6 cellular contexts compared by ENCODE assay signal in the genomic region with DNA sequence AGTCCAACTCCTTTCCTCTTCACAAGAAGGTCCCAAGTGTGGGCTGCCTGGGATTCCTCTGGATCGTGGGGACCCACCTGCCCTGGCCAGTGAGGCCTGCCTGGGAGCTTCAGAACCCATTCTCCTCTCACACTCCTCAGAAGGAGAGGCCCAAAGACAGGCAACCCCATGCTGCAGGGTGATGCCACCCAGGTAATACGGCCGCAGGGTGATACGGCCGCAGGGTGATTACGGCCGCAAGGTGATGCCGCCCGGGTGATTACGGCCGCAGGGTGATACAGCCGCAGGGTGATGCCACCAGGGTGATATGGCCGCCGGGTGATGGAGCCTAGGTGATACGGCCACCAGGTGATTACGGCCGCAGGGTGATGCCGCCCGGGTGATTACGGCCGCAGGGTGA. TPM values are rescaled to one million over a fixed set of nuclear protein-coding genes. Genes with fewer than 3 reads are reported as not detected.
DNase-seq lines count a peak whose midpoint lies in the region; ATAC-seq, FAIRE-seq and TF ChIP-seq lines count a peak whose summit lies in the region.
"Not testable (repeated sequence)": the region's sequence is repeated elsewhere in the genome, so short reads cannot be mapped to it uniquely, and the experiment has no call there.

No MANE protein-coding gene starts in this region.

- H3K4me2 ChIP-seq in BLaER1, result peak overlapping the region; percentile 50
- H3K4me2 ChIP-seq in HepG2 (ENCODE audit: low read depth, low read length); neuronal stem cell (ENCODE audit: insufficient read depth, low read length, poor library complexity, severe bottlenecking): not testable (repeated sequence)

- not testable (repeated sequence) for H3K4me3 ChIP-seq in BLaER1; HepG2 (replicated peaks in 1 of 3; ENCODE audit: insufficient read depth in 1 of 3, low read depth in 2 of 3, low read length in 3 of 3); neuronal stem cell (ENCODE audit: low read length in 2 of 2); spleen

- H3K14ac ChIP-seq in neuronal stem cell (ENCODE audit: low read length), result not testable (repeated sequence)

- not testable (repeated sequence) for H3K27me3 ChIP-seq in BLaER1; HepG2 (ENCODE audit: control insufficient read depth in 1 of 2, insufficient read depth in 2 of 2, low read length in 2 of 2); neuronal stem cell (ENCODE audit: control insufficient read depth in 3 of 3, insufficient read depth in 3 of 3, low read depth in 1 of 3, low read length in 3 of 3); spleen (replicated peaks in 1 of 7)

- H2BK12ac ChIP-seq in neuronal stem cell (ENCODE audit: low read length), result not testable (repeated sequence)

- not testable (repeated sequence) for TF ChIP-seq POLR2A in HepG2 (IDR thresholded peaks at IDR 0.05; ENCODE audit: insufficient read depth in 1 of 2, low read depth in 2 of 2, low read length in 2 of 2); spleen (IDR thresholded peaks at IDR 0.05)

- 0 out of 2 replicates have a peak overlapping the region, but pooled peaks have one; percentile 59 for H3K9ac ChIP-seq in BLaER1
- H3K9ac ChIP-seq in HepG2 (ENCODE audit: insufficient read depth, low read depth, low read length); neuronal stem cell (ENCODE audit: low read depth, low read length, poor library complexity): not testable (repeated sequence)

- POLR2A ChIA-PET in HepG2 (lab: Yijun Ruan, JAX), result not testable (repeated sequence)

- 96% methylated on average over 14 of the region's 21 CpGs for WGBS in HepG2 (ENCODE audit: low lambda C conversion rate)
- WGBS in neuronal stem cell (ENCODE audit: extremely low coverage in 2 of 2, insufficient read length in 2 of 2, insufficient replicate concordance in 1 of 2), 2 donors, result no CpG with 5 or more reads among the region's 21 CpGs
- 92 to 99% (median 94%) methylated on average over 12 to 21 of the region's 21 CpGs for WGBS in spleen, 5 donors

- H4K20me1 ChIP-seq in BLaER1 (peaks cover 70% of the 10 kb centered on the region), HepG2 (ENCODE audit: insufficient read depth, low read length) (peaks cover 31% of the 10 kb centered on the region)

- BruUV-seq in HepG2 (replicated peaks; lab: Mats Ljungman, UMichigan), result not testable (repeated sequence)

- H4K91ac ChIP-seq in neuronal stem cell (ENCODE audit: low read depth, low read length, poor library complexity), result not testable (repeated sequence)

- H3K18ac ChIP-seq in neuronal stem cell (ENCODE audit: low read length), result peak overlapping the region; percentile 48

- not testable (repeated sequence) for H3K4ac ChIP-seq in neuronal stem cell (ENCODE audit: low read length)

- TF ChIP-seq RAD21 in HepG2 (CRISPR knock-in tag; IDR thresholded peaks at IDR 0.05), result not testable (repeated sequence)

- H3K9me3 ChIP-seq in BLaER1 (peaks cover 24% of the 10 kb centered on the region), neuronal stem cell (replicated peaks in 1 of 2; ENCODE audit: control insufficient read depth in 2 of 2, insufficient read depth in 1 of 2, low read depth in 1 of 2, low read length in 2 of 2) (peaks cover 11 to 24% of the 10 kb centered on the region in 2 donors)
- H3K9me3 ChIP-seq in HepG2 (ENCODE audit: low read length); spleen: not testable (repeated sequence)

- CTCF ChIA-PET in HepG2 (lab: Yijun Ruan, JAX; ENCODE audit: low intra/inter-chr PET ratio, low total read pairs), result not testable (repeated sequence)

- peaks cover 37% of the 10 kb centered on the region for H3K79me2 ChIP-seq in HepG2 (ENCODE audit: insufficient read depth, low read length)

- not testable (repeated sequence) for H3K27me3 Mint-ChIP-seq in chondrocyte (ENCODE audit: low read depth)

- FAIRE-seq in HepG2 (lab: Jason Lieb, UNC), result not testable (repeated sequence)

- not testable (repeated sequence) for H3K9me3 Mint-ChIP-seq in chondrocyte (ENCODE audit: low read depth)

- not testable (repeated sequence) for H3K36me3 Mint-ChIP-seq in chondrocyte (ENCODE audit: low read depth)

- in situ Hi-C loops in GM13976 (cut with MboI; ENCODE audit: low sequenced_read_pairs, unreplicated experiment), result not testable (repeated sequence)
- in situ Hi-C loops in HepG2 (cut with HindIII; ENCODE audit: extremely low pct_ligation_motif_present, low pct_unique_long_range_greater_than_20kb), result loop anchor here (5.0 kb wide), 1 partner anchor 64 kb away; no protein-coding TSS in a partner anchor

- H2AK5ac ChIP-seq in neuronal stem cell (ENCODE audit: low read depth, low read length), result not testable (repeated sequence)

- H2BK5ac ChIP-seq in neuronal stem cell (ENCODE audit: low read length), result not testable (repeated sequence)

- intact Hi-C loops in HepG2 (cut with micrococcal nuclease; ENCODE audit: unreplicated experiment); spleen (cut with DNase I; ENCODE audit: low total_unique reads): not testable (repeated sequence)

- H3K27ac Mint-ChIP-seq in chondrocyte (ENCODE audit: unreplicated experiment), result not testable (repeated sequence)

- H3K23ac ChIP-seq in neuronal stem cell (ENCODE audit: low read depth, low read length, poor library complexity), result not testable (repeated sequence)

- ATAC-seq in HepG2, result not testable (repeated sequence)

- TF ChIP-seq EP300 in HepG2 (IDR thresholded peaks at IDR 0.05; ENCODE audit: low read depth in 2 of 2, low read length in 2 of 2); HepG2 (CRISPR knock-in tag; IDR thresholded peaks at IDR 0.05; ENCODE audit: borderline replicate concordance): not testable (repeated sequence)

- peak; percentile 26 for DNase-seq in GM13976 (ENCODE audit: low spot score)
- peak; percentile 77 for DNase-seq in chondrocyte (ENCODE audit: low spot score)
- DNase-seq in HepG2 (ENCODE audit: low spot score); neuronal stem cell (ENCODE audit: low spot score): not testable (repeated sequence)
- peak; percentile 58 for DNase-seq in spleen

- not testable (repeated sequence) for H2BK120ac ChIP-seq in neuronal stem cell (ENCODE audit: low read depth, low read length)

- H2AFZ ChIP-seq in HepG2 (ENCODE audit: low read length); neuronal stem cell (ENCODE audit: low read length): not testable (repeated sequence)

- H4K8ac ChIP-seq in neuronal stem cell (ENCODE audit: low read depth, low read length), result not testable (repeated sequence)

- H3K36me3 ChIP-seq in BLaER1 (peaks cover 94% of the 10 kb centered on the region), HepG2 (replicated peaks in 1 of 2; ENCODE audit: control insufficient read depth in 1 of 2, insufficient read depth in 2 of 2, low read length in 2 of 2) (peaks cover 39 to 80% of the 10 kb centered on the region in 2 experiments), neuronal stem cell (replicated peaks in 1 of 2; ENCODE audit: control insufficient read depth in 2 of 2, insufficient read depth in 2 of 2, low read length in 2 of 2) (peaks cover 34 to 88% of the 10 kb centered on the region in 2 donors), spleen (peaks cover 0 to 98% (median 34%) of the 10 kb centered on the region in 6 donors)

- H3K4me3 Mint-ChIP-seq in chondrocyte (ENCODE audit: unreplicated experiment), result not testable (repeated sequence)

- H3K27ac ChIP-seq in BLaER1 (peak overlapping the region; percentile 25), spleen (peak overlapping the region in 1 of 8 donors; percentile 13)
- H3K27ac ChIP-seq in HepG2 (ENCODE audit: extremely low read length, insufficient read depth, low read length); neuronal stem cell (replicated peaks; ENCODE audit: low read length): not testable (repeated sequence)

- not testable (repeated sequence) for H3K4me1 Mint-ChIP-seq in chondrocyte (ENCODE audit: low read depth)

- H3K4me1 ChIP-seq in BLaER1 (peaks cover 39% of the 10 kb centered on the region), spleen (peaks cover 0 to 70% (median 40%) of the 10 kb centered on the region in 6 donors)
- not testable (repeated sequence) for H3K4me1 ChIP-seq in HepG2 (ENCODE audit: insufficient read depth, low read length); neuronal stem cell (ENCODE audit: control insufficient read depth in 2 of 2, insufficient read depth in 1 of 2, low read depth in 1 of 2, low read length in 2 of 2)

- peaks cover 42% of the 10 kb centered on the region for H3K79me1 ChIP-seq in neuronal stem cell (ENCODE audit: low read depth, low read length)

- not testable (repeated sequence) for H2BK15ac ChIP-seq in neuronal stem cell (ENCODE audit: low read length)

- TF ChIP-seq CTCF in GM13976 (IDR thresholded peaks at IDR 0.05; ENCODE audit: borderline replicate concordance, control extremely low read depth, extremely low read depth, insufficient read depth, missing control alignments); chondrocyte (IDR thresholded peaks at IDR 0.05); HepG2 (CRISPR knock-in tag; IDR thresholded peaks at IDR 0.05); spleen (IDR thresholded peaks at IDR 0.05 in 8 of 11, conservative IDR thresholded peaks at IDR 0.05 in 3 of 11): not testable (repeated sequence)

RNA-seq across cellular contexts. Expression of a gene that starts 22.9 kb away (rescaled TPM):
- total RNA-seq in chondrocyte (22.4 to 26.6 TPM (median 26.5 TPM) in 3 replicates), HepG2 (2016; rRNA removed; fragmentation: Illumina TruSeq; extraction: Trizol) (35.6 and 42.8 TPM in 2 replicates), spleen (10 to 100 TPM; 18.0 to 53.8 (median 42.8) TPM)
- total RNA-seq in HepG2 (2016; cell fraction: cytosol; rRNA removed; fragmentation: Illumina TruSeq; extraction: Trizol; ENCODE audit: low read depth), result 29.0 and 33.1 TPM in 2 replicates
- total RNA-seq in HepG2 (2016; cell fraction: insoluble cytoplasmic fraction; rRNA removed; fragmentation: Illumina TruSeq; extraction: Trizol), result 34.7 and 46.1 TPM in 2 replicates
- total RNA-seq in HepG2 (2016; cell fraction: membrane; rRNA removed; fragmentation: Illumina TruSeq; extraction: Trizol), result 62.2 and 73.5 TPM in 2 replicates
- total RNA-seq in HepG2 (2016; cell fraction: nucleus; rRNA removed; fragmentation: Illumina TruSeq; extraction: Trizol), result 17.6 and 21.2 TPM in 2 replicates
- polyA plus RNA-seq in HepG2 (2011; rRNA removed) (15.1 and 23.1 TPM in 2 replicates), spleen (10 to 100 TPM; 16.6 to 39.0 (median 21.1) TPM)
- polyA plus RNA-seq in HepG2 (2011; cell fraction: cytosol; rRNA removed), result 9.6 and 21.1 TPM in 2 replicates
- 24.0 and 30.1 TPM in 2 replicates for polyA plus RNA-seq in HepG2 (2011; cell fraction: nucleus; rRNA removed)
- 20.1 and 21.2 TPM in 2 replicates for polyA plus RNA-seq in HepG2 (2012)
- polyA plus RNA-seq in HepG2 (2016; cell fraction: cytosol; fragmentation: Illumina TruSeq; extraction: Trizol; ENCODE audit: low read depth), result 34.6 and 40.9 TPM in 2 replicates
- 47.2 and 47.3 TPM in 2 replicates for polyA plus RNA-seq in HepG2 (2016; cell fraction: insoluble cytoplasmic fraction; fragmentation: Illumina TruSeq; extraction: Trizol; ENCODE audit: low read depth)
- polyA plus RNA-seq in HepG2 (2016; cell fraction: membrane; fragmentation: Illumina TruSeq; extraction: Trizol; ENCODE audit: low read depth), result 55.5 and 74.3 TPM in 2 replicates
- polyA plus RNA-seq in HepG2 (2016; cell fraction: nucleus; fragmentation: Illumina TruSeq; extraction: Trizol; ENCODE audit: insufficient read depth, low read depth), result 38.1 and 41.9 TPM in 2 replicates
- 11.1 and 37.8 TPM in 2 replicates for polyA minus RNA-seq in HepG2 (2011; rRNA and poly(A)+ RNA removed; ENCODE audit: low replicate concordance)
- polyA minus RNA-seq in HepG2 (2011; cell fraction: cytosol; rRNA and poly(A)+ RNA removed), result 24.6 and 29.7 TPM in 2 replicates
- 9.8 and 11.8 TPM in 2 replicates for polyA minus RNA-seq in HepG2 (2011; cell fraction: nucleus; rRNA and poly(A)+ RNA removed)
- polyA plus RNA-seq in neuronal stem cell (2013, experiment 1 of 2), result 37.4 TPM
- 36.2 TPM for polyA plus RNA-seq in neuronal stem cell (2013, experiment 2 of 2)

RNA-seq across cellular contexts. Expression of a gene that starts 42.9 kb away (rescaled TPM):
- total RNA-seq in chondrocyte (30.4 to 33.1 TPM (median 31.5 TPM) in 3 replicates), HepG2 (2016; rRNA removed; fragmentation: Illumina TruSeq; extraction: Trizol) (24.4 and 30.3 TPM in 2 replicates), spleen (10 to 100 TPM; 17.0 to 27.9 (median 23.1) TPM)
- 8.7 and 10.7 TPM in 2 replicates for total RNA-seq in HepG2 (2016; cell fraction: cytosol; rRNA removed; fragmentation: Illumina TruSeq; extraction: Trizol; ENCODE audit: low read depth)
- 24.3 and 28.9 TPM in 2 replicates for total RNA-seq in HepG2 (2016; cell fraction: insoluble cytoplasmic fraction; rRNA removed; fragmentation: Illumina TruSeq; extraction: Trizol)
- total RNA-seq in HepG2 (2016; cell fraction: membrane; rRNA removed; fragmentation: Illumina TruSeq; extraction: Trizol), result 18.5 and 19.0 TPM in 2 replicates
- total RNA-seq in HepG2 (2016; cell fraction: nucleus; rRNA removed; fragmentation: Illumina TruSeq; extraction: Trizol), result 16.6 and 20.8 TPM in 2 replicates
- polyA plus RNA-seq in HepG2 (2011; rRNA removed) (27.4 and 34.2 TPM in 2 replicates), spleen (10 to 100 TPM; 17.0 to 35.1 (median 22.6) TPM)
- polyA plus RNA-seq in HepG2 (2011; cell fraction: cytosol; rRNA removed), result 26.3 and 39.4 TPM in 2 replicates
- polyA plus RNA-seq in HepG2 (2011; cell fraction: nucleus; rRNA removed), result 141 and 147 TPM in 2 replicates
- polyA plus RNA-seq in HepG2 (2012), result 31.4 and 36.8 TPM in 2 replicates
- 9.9 and 10.2 TPM in 2 replicates for polyA plus RNA-seq in HepG2 (2016; cell fraction: cytosol; fragmentation: Illumina TruSeq; extraction: Trizol; ENCODE audit: low read depth)
- 35.6 and 37.8 TPM in 2 replicates for polyA plus RNA-seq in HepG2 (2016; cell fraction: insoluble cytoplasmic fraction; fragmentation: Illumina TruSeq; extraction: Trizol; ENCODE audit: low read depth)
- 15.1 and 15.7 TPM in 2 replicates for polyA plus RNA-seq in HepG2 (2016; cell fraction: membrane; fragmentation: Illumina TruSeq; extraction: Trizol; ENCODE audit: low read depth)
- 59.4 and 67.1 TPM in 2 replicates for polyA plus RNA-seq in HepG2 (2016; cell fraction: nucleus; fragmentation: Illumina TruSeq; extraction: Trizol; ENCODE audit: insufficient read depth, low read depth)
- 7.0 and 28.3 TPM in 2 replicates for polyA minus RNA-seq in HepG2 (2011; rRNA and poly(A)+ RNA removed; ENCODE audit: low replicate concordance)
- polyA minus RNA-seq in HepG2 (2011; cell fraction: cytosol; rRNA and poly(A)+ RNA removed), result 15.8 and 20.3 TPM in 2 replicates
- polyA minus RNA-seq in HepG2 (2011; cell fraction: nucleus; rRNA and poly(A)+ RNA removed), result 11.1 and 17.4 TPM in 2 replicates
- polyA plus RNA-seq in neuronal stem cell (2013, experiment 1 of 2), result 37.6 TPM
- polyA plus RNA-seq in neuronal stem cell (2013, experiment 2 of 2), result 37.2 TPM
